In genomic region chr4:2512396-2513135, GRCh38 we compare ENCODE assay signal across 25 cellular contexts. TPM values are rescaled to one million over a fixed set of nuclear protein-coding genes. Genes with fewer than 3 reads are reported as not detected.
DNase-seq lines count a peak whose midpoint lies in the region; ATAC-seq and TF ChIP-seq lines count a peak whose summit lies in the region.
"Had no signal": no experiment of that assay in that cellular context is flagged by ENCODE, and none has a peak within 500 bp of the region (broad histone marks: within the 10 kb centered on the region; RNA-seq: fewer than 3 reads in every experiment).

No MANE protein-coding gene starts in this region.

- no peaks in the 10 kb centered on the region; the same call in 1 of the 2 replicates for H3K9me1 ChIP-seq in IMR-90 (ENCODE audit: insufficient read depth, low read length)

- H3K27me3 ChIP-seq in CD8-positive, alpha-beta T cell (ENCODE audit: insufficient read depth, low read length), result no peaks in the 10 kb centered on the region
- no peaks in the 10 kb centered on the region for H3K27me3 ChIP-seq in IMR-90 (ENCODE audit: control insufficient read depth, insufficient read depth, low read length)
- no peaks in the 10 kb centered on the region for H3K27me3 ChIP-seq in osteoblast (ENCODE audit: insufficient read depth, low read length)
- no peaks in the 10 kb centered on the region for H3K27me3 ChIP-seq in HAP-1 (ENCODE audit: low read depth)
- H3K27me3 ChIP-seq: cardiac muscle cell, gastrocnemius medialis, stomach, tibial nerve had no signal

- no TSS peak for BruUV-seq in IMR-90 (replicated peaks; lab: Mats Ljungman, UMichigan)

- H4K20me1 ChIP-seq in IMR-90 (ENCODE audit: insufficient read depth, low read length) (peaks cover 20% of the 10 kb centered on the region), osteoblast (ENCODE audit: insufficient read depth, low read length) (peaks cover 20% of the 10 kb centered on the region)

- H3K4me3 Mint-ChIP-seq in CD8-positive, alpha-beta T cell, result no peak overlapping the region
- H3K4me3 Mint-ChIP-seq in effector memory CD8-positive, alpha-beta T cell, result peak overlapping the region; percentile 43 to 57
- H3K4me3 Mint-ChIP-seq: neural crest cell; T-helper 2 cell treated with Interferon-gamma antibody and Interleukin-4, amounts not matched to agents 5 μg/mL and 100 μg/mL, for 36 hours had no signal

- H2BK120ac ChIP-seq in IMR-90 (ENCODE audit: low read depth, low read length), result no peak overlapping the region

- H3K4me1 ChIP-seq in CD8-positive, alpha-beta T cell (ENCODE audit: insufficient read depth, low read length), result no peaks in the 10 kb centered on the region
- H3K4me1 ChIP-seq in IMR-90 (ENCODE audit: control insufficient read depth, insufficient read depth, low read length) (no peaks in the 10 kb centered on the region), osteoblast (ENCODE audit: insufficient read depth, low read length) (no peaks in the 10 kb centered on the region), HAP-1 (no peaks in the 10 kb centered on the region)

- in situ Hi-C loops in IMR-90 (cut with MboI; ENCODE audit: low sequenced_read_pairs) (no loop called here), HAP-1 (cut with MboI; ENCODE audit: low sequenced_read_pairs) (no loop called here)

- H2AFZ ChIP-seq in IMR-90 (replicated peaks; ENCODE audit: low read length, poor library complexity) (peak overlapping the region; percentile 11), osteoblast (ENCODE audit: low read length) (no peak overlapping the region)

- peaks cover 30% of the 10 kb centered on the region for H3K79me2 ChIP-seq in osteoblast (ENCODE audit: insufficient read depth, low read length)

- peaks cover 13% of the 10 kb centered on the region for H3K4me1 Mint-ChIP-seq in CD8-positive, alpha-beta T cell (ENCODE audit: low read depth)
- peaks cover 24 to 26% of the 10 kb centered on the region in 2 donors for H3K4me1 Mint-ChIP-seq in effector memory CD8-positive, alpha-beta T cell (ENCODE audit: low read depth in 2 of 2)

- 100% methylated on average over 3 of the region's 15 CpGs; no CpG with 5 or more reads in 1 of the 2 experiments for WGBS in IMR-90 (ENCODE audit: extremely low coverage in 2 of 2, insufficient read length in 1 of 2), 2 experiments

- intact Hi-C loops in CD8-positive, alpha-beta T cell (cut with DNase I, micrococcal nuclease), result no loop called here
- intact Hi-C loops in IMR-90 (cut with micrococcal nuclease), result no loop called here

- H3K4me3 ChIP-seq in CD8-positive, alpha-beta T cell (ENCODE audit: low read depth, low read length), result no peak overlapping the region
- H3K4me3 ChIP-seq in IMR-90 (ENCODE audit: insufficient read depth, low read depth, low read length), result no peak overlapping the region
- H3K4me3 ChIP-seq in osteoblast (ENCODE audit: insufficient read depth, low read length), result no peak overlapping the region
- no peak overlapping the region for H3K4me3 ChIP-seq in HAP-1
- H3K4me3 ChIP-seq: cardiac muscle cell, gastrocnemius medialis, stomach, tibial nerve had no signal

- no peak for ATAC-seq in CD8-positive, alpha-beta T cell
- no peak for ATAC-seq in IMR-90 (ENCODE audit: low read depth)
- ATAC-seq in effector memory CD8-positive, alpha-beta T cell (replicated peaks), result no peak
- ATAC-seq: gastrocnemius medialis, sciatic nerve had no signal

- H2AK9ac ChIP-seq in IMR-90 (replicated peaks; ENCODE audit: low read depth, low read length, poor library complexity), result no peak overlapping the region

- H3K4ac ChIP-seq in IMR-90 (ENCODE audit: low read depth, low read length), result no peak overlapping the region

- H3K27ac ChIP-seq in CD8-positive, alpha-beta T cell (ENCODE audit: low read depth, low read length), result no peak overlapping the region
- H3K27ac ChIP-seq in IMR-90 (ENCODE audit: insufficient read depth, low read length) (no peak overlapping the region), osteoblast (ENCODE audit: low read depth, low read length) (no peak overlapping the region)
- H3K27ac ChIP-seq: cardiac muscle cell, gastrocnemius medialis, stomach, tibial nerve had no signal

- no peaks in the 10 kb centered on the region for H3K9me3 Mint-ChIP-seq in CD8-positive, alpha-beta T cell
- no peaks in the 10 kb centered on the region for H3K9me3 Mint-ChIP-seq in effector memory CD8-positive, alpha-beta T cell
- H3K9me3 Mint-ChIP-seq: activated naive CD4-positive, alpha-beta T cell treated with anti-CD3 and anti-CD28 coated beads, Interleukin-2, amount 10 ng/mL, durations not matched to agents 7 days and 5 days; neural crest cell; T-helper 2 cell treated with Interferon-gamma antibody and Interleukin-4, amounts not matched to agents 5 μg/mL and 100 μg/mL, for 36 hours had no signal

- peaks cover 29% of the 10 kb centered on the region for H3K36me3 ChIP-seq in CD8-positive, alpha-beta T cell (ENCODE audit: insufficient read depth, low read length)
- H3K36me3 ChIP-seq in IMR-90 (ENCODE audit: control insufficient read depth, insufficient read depth, low read length) (peaks cover 62% of the 10 kb centered on the region), osteoblast (ENCODE audit: insufficient read depth, low read length) (peaks cover 67% of the 10 kb centered on the region), HAP-1 (replicated peaks) (peaks cover 72% of the 10 kb centered on the region)

- no peak overlapping the region for H4K5ac ChIP-seq in IMR-90 (ENCODE audit: low read depth, low read length)

- peaks cover 76% of the 10 kb centered on the region for H3K36me3 Mint-ChIP-seq in CD8-positive, alpha-beta T cell
- H3K36me3 Mint-ChIP-seq in effector memory CD8-positive, alpha-beta T cell (ENCODE audit: insufficient read depth), result peaks cover 74% of the 10 kb centered on the region

- H2BK15ac ChIP-seq in IMR-90 (ENCODE audit: low read depth, low read length), result no peak overlapping the region

- peak overlapping the region; percentile 81 for H3K27ac Mint-ChIP-seq in CD8-positive, alpha-beta T cell
- peak overlapping the region; percentile 93 to 99 for H3K27ac Mint-ChIP-seq in effector memory CD8-positive, alpha-beta T cell
- H3K27ac Mint-ChIP-seq: progenitor cell of endocrine pancreas had no signal

- H3K4me2 ChIP-seq in IMR-90 (ENCODE audit: low read depth, low read length) (no peak overlapping the region), osteoblast (ENCODE audit: insufficient read depth, low read length) (no peak overlapping the region)

- no peak for DNase-seq in CD8-positive, alpha-beta T cell
- DNase-seq in IMR-90 (no peak), osteoblast (ENCODE audit: insufficient read length, low spot score, missing footprints) (peak; percentile 21), OCI-M1 (lab: John Stamatoyannopoulos, UW) (no peak), MV-4-11 (lab: John Stamatoyannopoulos, UW) (no peak), HAP-1 (ENCODE audit: low spot score in 2 of 2) (no peak)
- DNase-seq in effector memory CD8-positive, alpha-beta T cell, result no peak
- DNase-seq: activated naive CD4-positive, alpha-beta T cell treated with anti-CD3 and anti-CD28 coated beads, Interleukin-2, amount 10 ng/mL, durations not matched to agents 7 days and 5 days; activated T-cell treated with anti-CD3 and anti-CD28 coated beads, Interleukin-2, amount 50 U/mL, for 48 hours; DMS53; gastrocnemius medialis; GDM1; H7; hippocampal formation; midbrain; NCI-H1092 treated with DMSO at 0.1 percent for 48 hours; NCI-H187 treated with DMSO at 0.1 percent for 48 hours; RPMI8226; stomach had no signal

- POLR2A ChIA-PET in CD8-positive, alpha-beta T cell (lab: Charles Lee), result no interaction called here
- POLR2A ChIA-PET in IMR-90 (lab: Charles Lee; ENCODE audit: unreplicated experiment), result no interaction called here

- CTCF ChIA-PET in CD8-positive, alpha-beta T cell (lab: Charles Lee), result no interaction called here
- CTCF ChIA-PET in IMR-90 (lab: Yijun Ruan, JAX), result no interaction called here

- H4K91ac ChIP-seq in IMR-90 (ENCODE audit: insufficient read depth, low read depth, low read length), result no peak overlapping the region

- TF ChIP-seq POLR2A in IMR-90 (IDR thresholded peaks at IDR 0.05; ENCODE audit: low read depth, low read length), result no peak

- H3K9ac ChIP-seq in IMR-90 (ENCODE audit: low read depth, low read length), result no peak overlapping the region

- dilution Hi-C loops in IMR-90 (cut with HindIII; ENCODE audit: low sequenced_read_pairs, unreplicated experiment), result no loop called here

- H3K14ac ChIP-seq in IMR-90 (replicated peaks; ENCODE audit: low read depth, low read length), result no peak overlapping the region

- H3K18ac ChIP-seq in IMR-90 (ENCODE audit: low read depth, low read length), result no peak overlapping the region

- TF ChIP-seq RAD21 in IMR-90 (IDR thresholded peaks at IDR 0.05; ENCODE audit: low read length), result no peak

- H3K79me1 ChIP-seq in IMR-90 (ENCODE audit: low read depth in 1 of 2, low read length in 2 of 2), result peaks cover 27 to 50% of the 10 kb centered on the region in 2 experiments; a peak in 3 of 4 replicates

- H4K8ac ChIP-seq in IMR-90 (ENCODE audit: low read depth in 2 of 2, low read length in 2 of 2), result no peak overlapping the region

- no peak overlapping the region for H3K56ac ChIP-seq in IMR-90 (ENCODE audit: extremely low read depth, insufficient read depth, low read length)

- no peak for TF ChIP-seq CTCF in CD8-positive, alpha-beta T cell (IDR thresholded peaks at IDR 0.05)
- no peak for TF ChIP-seq CTCF in IMR-90 (conservative IDR thresholded peaks at IDR 0.05; ENCODE audit: low read depth, low read length)
- no peak for TF ChIP-seq CTCF in osteoblast (IDR thresholded peaks at IDR 0.05; ENCODE audit: extremely low read depth, low read depth, low read length)

- H2BK5ac ChIP-seq in IMR-90 (ENCODE audit: low read depth, low read length, poor library complexity, severe bottlenecking), result no peak overlapping the region

- H2BK20ac ChIP-seq in IMR-90 (ENCODE audit: low read depth, low read length), result no peak overlapping the region

- no peaks in the 10 kb centered on the region for H3K9me3 ChIP-seq in CD8-positive, alpha-beta T cell (ENCODE audit: low read length)
- no peaks in the 10 kb centered on the region for H3K9me3 ChIP-seq in IMR-90 (ENCODE audit: control insufficient read depth, insufficient read depth, low read length)
- H3K9me3 ChIP-seq in osteoblast (ENCODE audit: low read depth, low read length), result no peaks in the 10 kb centered on the region
- H3K9me3 ChIP-seq in HAP-1, result no peaks in the 10 kb centered on the region
- H3K9me3 ChIP-seq: gastrocnemius medialis, stomach, tibial nerve had no signal

- no peaks in the 10 kb centered on the region for H3K27me3 Mint-ChIP-seq in CD8-positive, alpha-beta T cell (ENCODE audit: low read depth)
- no peaks in the 10 kb centered on the region for H3K27me3 Mint-ChIP-seq in effector memory CD8-positive, alpha-beta T cell
- H3K27me3 Mint-ChIP-seq: activated naive CD4-positive, alpha-beta T cell treated with anti-CD3 and anti-CD28 coated beads, Interleukin-2, amount 10 ng/mL, durations not matched to agents 7 days and 5 days; progenitor cell of endocrine pancreas had no signal

- H3K23ac ChIP-seq in IMR-90 (ENCODE audit: low read depth, low read length), result no peak overlapping the region

- H2AK5ac ChIP-seq in IMR-90 (ENCODE audit: low read depth, low read length), result no peak overlapping the region

RNA-seq across cellular contexts. Expression of gene FAM193A, which starts 23.9 kb away (rescaled TPM):
- total RNA-seq in CD8-positive, alpha-beta T cell, result 10 to 100 TPM; 29.0 to 30.2 TPM
- total RNA-seq in IMR-90 (2012; rRNA removed) (6.8 and 8.1 TPM in 2 replicates), osteoblast (22.4 and 23.2 TPM in 2 replicates)
- 9.5 and 11.0 TPM in 2 replicates for polyA plus RNA-seq in IMR-90 (2012; rRNA removed)
- polyA plus RNA-seq in IMR-90 (2012; cell fraction: cytosol; rRNA removed), result 7.7 and 8.2 TPM in 2 replicates
- polyA plus RNA-seq in IMR-90 (2012; cell fraction: nucleus; rRNA removed; ENCODE audit: low replicate concordance), result 35.7 and 38.6 TPM in 2 replicates

RNA-seq across cellular contexts. Expression of gene RNF4, which starts 43.7 kb away (rescaled TPM):
- 100 to 1,000 TPM; 130 to 134 TPM for total RNA-seq in CD8-positive, alpha-beta T cell
- total RNA-seq in IMR-90 (2012; rRNA removed), result 63.8 and 64.4 TPM in 2 replicates
- polyA plus RNA-seq in IMR-90 (2012; rRNA removed), result 70.1 and 73.8 TPM in 2 replicates
- polyA plus RNA-seq in IMR-90 (2012; cell fraction: cytosol; rRNA removed), result 35.3 and 42.3 TPM in 2 replicates
- 35.1 and 60.0 TPM in 2 replicates for polyA plus RNA-seq in IMR-90 (2012; cell fraction: nucleus; rRNA removed; ENCODE audit: low replicate concordance)
- total RNA-seq in osteoblast, result 68.8 and 76.0 TPM in 2 replicates
